ENCODE assay signal across 11 cellular contexts in genomic region chr12:54090312-54090711, GRCh38. TPM values are rescaled to one million over a fixed set of nuclear protein-coding genes. Genes with fewer than 3 reads are reported as not detected.
A peak's percentile ranks its signal among the peaks of the same experiment; 100 is the strongest.
DNase-seq lines count a peak whose midpoint lies in the region; ATAC-seq and TF ChIP-seq lines count a peak whose summit lies in the region.
"Not testable (repeated sequence)": the region's sequence is repeated elsewhere in the genome, so short reads cannot be mapped to it uniquely, and the experiment has no call there.
"Had no signal": no experiment of that assay in that cellular context is flagged by ENCODE, and none has a peak within 500 bp of the region (broad histone marks: within the 10 kb centered on the region; RNA-seq: fewer than 3 reads in every experiment).

No MANE protein-coding gene starts in this region.

- peaks cover 2 to 20% (median 8%) of the 10 kb centered on the region in 3 donors for H3K4me1 Mint-ChIP-seq in T-cell
- H3K4me1 Mint-ChIP-seq in activated T-helper 17 cell treated with anti-CD3 and anti-CD28 coated beads, Interleukin-2, amount 50 U/mL, for 72 hours; dendritic cell treated with granulocyte-macrophage colony-stimulating factor and Interleukin-4, amounts not matched to agents 40 ng/mL and 50 ng/mL, for 4 days (ENCODE audit: low read depth): not testable (repeated sequence)
- H3K4me1 Mint-ChIP-seq in memory B cell = peaks cover 13% of the 10 kb centered on the region

- DNase-seq in D341Med (ENCODE audit: low spot score) (peak; percentile 17), NCI-H1417 (lab: John Stamatoyannopoulos, UW) (peak in 2 of 3 experiments; percentile 77 to 84), T-cell (peak in 11 of 34 experiments; percentile 4 to 22 (median 8)), retina (peak; percentile 49)
- DNase-seq in memory B cell (ENCODE audit: low spot score in 2 of 2); thoracic aorta (ENCODE audit: low spot score): not testable (repeated sequence)

- not testable (repeated sequence) for H3K27ac ChIP-seq in thoracic aorta

- intact Hi-C loops in dendritic cell treated with granulocyte-macrophage colony-stimulating factor and Interleukin-4, amounts not matched to agents 40 ng/mL and 50 ng/mL, for 4 days (cut with micrococcal nuclease) = not testable (repeated sequence)

- H3K27me3 Mint-ChIP-seq in T-cell = peaks cover 40 to 50% of the 10 kb centered on the region in 2 donors
- H3K27me3 Mint-ChIP-seq in activated T-helper 17 cell treated with anti-CD3 and anti-CD28 coated beads, Interleukin-2, amount 50 U/mL, for 72 hours = peaks cover 56% of the 10 kb centered on the region
- peaks cover 86% of the 10 kb centered on the region for H3K27me3 Mint-ChIP-seq in dendritic cell treated with granulocyte-macrophage colony-stimulating factor and Interleukin-4, amounts not matched to agents 40 ng/mL and 50 ng/mL, for 4 days
- peaks cover 37% of the 10 kb centered on the region for H3K27me3 Mint-ChIP-seq in memory B cell

- not testable (repeated sequence) for H3K9me3 Mint-ChIP-seq in T-cell; activated T-helper 17 cell treated with anti-CD3 and anti-CD28 coated beads, Interleukin-2, amount 50 U/mL, for 72 hours; dendritic cell treated with granulocyte-macrophage colony-stimulating factor and Interleukin-4, amounts not matched to agents 40 ng/mL and 50 ng/mL, for 4 days; memory B cell

- H3K9me3 ChIP-seq in thoracic aorta = not testable (repeated sequence)

- H3K27ac Mint-ChIP-seq in T-cell; activated T-helper 17 cell treated with anti-CD3 and anti-CD28 coated beads, Interleukin-2, amount 50 U/mL, for 72 hours; dendritic cell treated with granulocyte-macrophage colony-stimulating factor and Interleukin-4, amounts not matched to agents 40 ng/mL and 50 ng/mL, for 4 days; memory B cell: not testable (repeated sequence)

- not testable (repeated sequence) for TF ChIP-seq CTCF in thoracic aorta (IDR thresholded peaks at IDR 0.05)

- not testable (repeated sequence) for H3K36me3 ChIP-seq in thoracic aorta

- not testable (repeated sequence) for H3K4me1 ChIP-seq in thoracic aorta (ENCODE audit: control insufficient read depth in 1 of 2, low read depth in 2 of 2)

- ATAC-seq in T-cell (replicated peaks in 1 of 4); activated T-helper 17 cell treated with anti-CD3 and anti-CD28 coated beads, Interleukin-2, amount 50 U/mL, for 72 hours (replicated peaks); memory B cell (ENCODE audit: low read depth); thoracic aorta (ENCODE audit: insufficient number of reproducible peaks, low FRiP score, low read depth): not testable (repeated sequence)

- H3K4me3 Mint-ChIP-seq in T-cell = peak overlapping the region; percentile 64 to 81 (median 65)
- H3K4me3 Mint-ChIP-seq in activated T-helper 17 cell treated with anti-CD3 and anti-CD28 coated beads, Interleukin-2, amount 50 U/mL, for 72 hours = peak overlapping the region; percentile 50
- H3K4me3 Mint-ChIP-seq in dendritic cell treated with granulocyte-macrophage colony-stimulating factor and Interleukin-4, amounts not matched to agents 40 ng/mL and 50 ng/mL, for 4 days = peak overlapping the region; percentile 2
- H3K4me3 Mint-ChIP-seq in memory B cell = peak overlapping the region; percentile 77

- CTCF ChIA-PET in T-cell (lab: Charles Lee) = not testable (repeated sequence)

- POLR2A ChIA-PET in T-cell (lab: Charles Lee) = not testable (repeated sequence)

- not testable (repeated sequence) for H3K36me3 Mint-ChIP-seq in T-cell; activated T-helper 17 cell treated with anti-CD3 and anti-CD28 coated beads, Interleukin-2, amount 50 U/mL, for 72 hours (ENCODE audit: low read depth); dendritic cell treated with granulocyte-macrophage colony-stimulating factor and Interleukin-4, amounts not matched to agents 40 ng/mL and 50 ng/mL, for 4 days (ENCODE audit: low read depth)
- H3K36me3 Mint-ChIP-seq in memory B cell = peaks cover 17% of the 10 kb centered on the region

- H3K27me3 ChIP-seq in thoracic aorta (replicated peaks; ENCODE audit: insufficient read depth) = not testable (repeated sequence)

- peak overlapping the region; percentile 50 for H3K4me3 ChIP-seq in thoracic aorta

RNA-seq across cellular contexts. Expression of gene HOXC4, which starts 36.7 kb away (rescaled TPM):
- total RNA-seq in T-cell (1 to 10 TPM in 1 of 5 donors, under 1 TPM in 4; 0.36 to 1.4 (median 0.61) TPM), thoracic aorta (1 to 10 TPM in 1 of 2 donors, not detected in 1; 1.2 TPM)
- total RNA-seq in activated T-helper 17 cell treated with anti-CD3 and anti-CD28 coated beads, Interleukin-2, amount 50 U/mL, for 72 hours = under 1 TPM in 1 of 2 donors, not detected in 1; 0.16 TPM
- total RNA-seq: cardiac muscle cell, pulmonary artery endothelial cell had no signal

RNA-seq across cellular contexts. Expression of gene HOXC5, which starts 57.5 kb away (rescaled TPM):
- total RNA-seq in T-cell = not detected
- not detected for total RNA-seq in activated T-helper 17 cell treated with anti-CD3 and anti-CD28 coated beads, Interleukin-2, amount 50 U/mL, for 72 hours
- 1 to 10 TPM in 1 of 2 donors, not detected in 1; 1.8 TPM for total RNA-seq in thoracic aorta
- total RNA-seq: cardiac muscle cell, left lobe of liver, pulmonary artery endothelial cell had no signal

Comparison
In these comparisons a context has a peak if more than half of its experiments do, and no peak if none do; other contexts are left out.
1. H3K4me3 Mint-ChIP-seq: peak in every context shown above with its lines; median percentile 77 in memory B cell; 65 in T-cell; 50 in activated T-helper 17 cell treated with anti-CD3 and anti-CD28 coated beads, Interleukin-2, amount 50 U/mL, for 72 hours; 2 in dendritic cell treated with granulocyte-macrophage colony-stimulating factor and Interleukin-4, amounts not matched to agents 40 ng/mL and 50 ng/mL, for 4 days.